1 cellular context compared by ENCODE assay signal in genomic region chr16:31177136-31177535, GRCh38.
TF ChIP-seq lines count a peak whose summit lies in the region.

No MANE protein-coding gene starts in this region.

TF ChIP-seq in GM23338, 12 proteins besides CTCF, POLR2A, EP300 and RAD21 (continued from another document):
- TF ChIP-seq ZNF462 (CRISPR knock-in tag; IDR thresholded peaks at IDR 0.05): no peak
- no peak for TF ChIP-seq JUNB (IDR thresholded peaks at IDR 0.05; ENCODE audit: unreplicated experiment)
- no peak for TF ChIP-seq STAT1 (IDR thresholded peaks at IDR 0.05; ENCODE audit: unreplicated experiment)
- TF ChIP-seq POLR2AphosphoS5 (IDR thresholded peaks at IDR 0.05; ENCODE audit: low read depth): no peak
- TF ChIP-seq NANOG (IDR thresholded peaks at IDR 0.05; ENCODE audit: borderline replicate concordance): no peak
